8 cellular contexts compared by ENCODE assay signal in genomic region chr11:111379500-111380136, GRCh38. TPM values are rescaled to one million over a fixed set of nuclear protein-coding genes. Genes with fewer than 3 reads are reported as not detected.
DNase-seq lines count a peak whose midpoint lies in the region; ATAC-seq, FAIRE-seq and TF ChIP-seq lines count a peak whose summit lies in the region.

No MANE protein-coding gene starts in this region.

- no peak overlapping the region for H3K9ac ChIP-seq in HepG2 (ENCODE audit: insufficient read depth, low read depth, low read length)

- ATAC-seq in HepG2 (no peak; the same call in 2 of the 3 replicates), right lobe of liver (no peak), HG03097 (IDR thresholded peaks at IDR 0.05; ENCODE audit: low FRiP score, unreplicated experiment) (peak; percentile 31)
- no peak for ATAC-seq in activated T-cell treated with anti-CD3 and anti-CD28 coated beads, Interleukin-2, amount 50 U/mL, for 4 hours

- H3K27ac ChIP-seq in HepG2 (ENCODE audit: extremely low read length, insufficient read depth, low read length) (no peak overlapping the region), right lobe of liver (no peak overlapping the region), thyroid gland (peak overlapping the region; percentile 62 to 80 (median 79)), small intestine (ENCODE audit: low read depth in 1 of 2, low read length in 1 of 2) (peak overlapping the region in 1 of 2 donors; percentile 67)

- peaks cover 41% of the 10 kb centered on the region for H3K4me1 ChIP-seq in HepG2 (ENCODE audit: insufficient read depth, low read length)
- peaks cover 0 to 4% (median 0%) of the 10 kb centered on the region in 4 donors for H3K4me1 ChIP-seq in right lobe of liver
- peaks cover 13 to 21% of the 10 kb centered on the region in 2 donors for H3K4me1 ChIP-seq in thyroid gland
- no peaks in the 10 kb centered on the region for H3K4me1 ChIP-seq in small intestine (ENCODE audit: control insufficient read depth in 2 of 2, insufficient read depth in 1 of 2, low read depth in 1 of 2, low read length in 1 of 2)

- H3K27me3 Mint-ChIP-seq in activated T-cell treated with anti-CD3 and anti-CD28 coated beads, Interleukin-2, amount 50 U/mL, for 4 hours (ENCODE audit: low read depth): no peaks in the 10 kb centered on the region

- intact Hi-C loops in HepG2 (cut with micrococcal nuclease; ENCODE audit: unreplicated experiment): no loop called here
- intact Hi-C loops in right lobe of liver (cut with DNase I): no loop called here
- intact Hi-C loops in thyroid gland (cut with DNase I): no loop called here

- TF ChIP-seq RAD21 in HepG2 (CRISPR knock-in tag; IDR thresholded peaks at IDR 0.05): no peak

- peak overlapping the region; percentile 77 for H3K4me3 Mint-ChIP-seq in activated T-cell treated with anti-CD3 and anti-CD28 coated beads, Interleukin-2, amount 50 U/mL, for 4 hours

- BruUV-seq in HepG2 (replicated peaks; lab: Mats Ljungman, UMichigan): no TSS peak

- CTCF ChIA-PET in HepG2 (lab: Yijun Ruan, JAX; ENCODE audit: low intra/inter-chr PET ratio, low total read pairs): no interaction called here

- H3K4me1 Mint-ChIP-seq in activated T-cell treated with anti-CD3 and anti-CD28 coated beads, Interleukin-2, amount 50 U/mL, for 4 hours (ENCODE audit: low read depth): peaks cover 60% of the 10 kb centered on the region

- H3K79me2 ChIP-seq in HepG2 (ENCODE audit: insufficient read depth, low read length): no peaks in the 10 kb centered on the region

- TF ChIP-seq CTCF in HepG2 (CRISPR knock-in tag; IDR thresholded peaks at IDR 0.05) (no peak), right lobe of liver (IDR thresholded peaks at IDR 0.05) (no peak), thyroid gland (IDR thresholded peaks at IDR 0.05) (no peak), foreskin fibroblast (IDR thresholded peaks at IDR 0.05; ENCODE audit: low read depth, low read length) (no peak)

- H3K36me3 ChIP-seq in HepG2 (replicated peaks in 1 of 2; ENCODE audit: control insufficient read depth in 1 of 2, insufficient read depth in 2 of 2, low read length in 2 of 2) (no peaks in the 10 kb centered on the region), right lobe of liver (no peaks in the 10 kb centered on the region), thyroid gland (no peaks in the 10 kb centered on the region), small intestine (ENCODE audit: control insufficient read depth in 2 of 2, insufficient read depth in 2 of 2, low read length in 2 of 2) (no peaks in the 10 kb centered on the region)

- H3K4me2 ChIP-seq in HepG2 (ENCODE audit: low read depth, low read length): no peak overlapping the region

- no peaks in the 10 kb centered on the region for H4K20me1 ChIP-seq in HepG2 (ENCODE audit: insufficient read depth, low read length)

- H2AFZ ChIP-seq in HepG2 (ENCODE audit: low read length): no peak overlapping the region

- H3K9me3 ChIP-seq in HepG2 (ENCODE audit: low read length): no peaks in the 10 kb centered on the region
- H3K9me3 ChIP-seq in right lobe of liver: no peaks in the 10 kb centered on the region
- H3K9me3 ChIP-seq in thyroid gland: no peaks in the 10 kb centered on the region
- no peaks in the 10 kb centered on the region for H3K9me3 ChIP-seq in small intestine (ENCODE audit: control insufficient read depth, low read depth)

- H3K27me3 ChIP-seq in HepG2 (ENCODE audit: control insufficient read depth in 1 of 2, insufficient read depth in 2 of 2, low read length in 2 of 2): no peaks in the 10 kb centered on the region
- no peaks in the 10 kb centered on the region for H3K27me3 ChIP-seq in right lobe of liver
- no peaks in the 10 kb centered on the region for H3K27me3 ChIP-seq in thyroid gland
- no peaks in the 10 kb centered on the region for H3K27me3 ChIP-seq in small intestine (ENCODE audit: control insufficient read depth in 2 of 2, insufficient read depth in 2 of 2, low read length in 2 of 2)

- POLR2A ChIA-PET in HepG2 (lab: Yijun Ruan, JAX): no interaction called here

- in situ Hi-C loops in HepG2 (cut with HindIII; ENCODE audit: extremely low pct_ligation_motif_present, low pct_unique_long_range_greater_than_20kb): no loop called here

- TF ChIP-seq POLR2A in HepG2 (IDR thresholded peaks at IDR 0.05; ENCODE audit: insufficient read depth in 1 of 2, low read depth in 2 of 2, low read length in 2 of 2) (no peak), right lobe of liver (IDR thresholded peaks at IDR 0.05) (no peak), thyroid gland (IDR thresholded peaks at IDR 0.05) (no peak)

- H3K36me3 Mint-ChIP-seq in activated T-cell treated with anti-CD3 and anti-CD28 coated beads, Interleukin-2, amount 50 U/mL, for 4 hours (ENCODE audit: insufficient read depth): no peaks in the 10 kb centered on the region

- FAIRE-seq in HepG2 (lab: Jason Lieb, UNC) (no peak), small intestine (lab: Jason Lieb, UNC) (no peak)

- peaks cover 3% of the 10 kb centered on the region for H3K9me3 Mint-ChIP-seq in activated T-cell treated with anti-CD3 and anti-CD28 coated beads, Interleukin-2, amount 50 U/mL, for 4 hours

- DNase-seq in HepG2 (ENCODE audit: low spot score) (no peak), right lobe of liver (no peak), thyroid gland (peak; percentile 48 to 56), D341Med (ENCODE audit: low spot score) (no peak), foreskin fibroblast (no peak), small intestine (no peak)
- peak; percentile 51 for DNase-seq in activated T-cell treated with anti-CD3 and anti-CD28 coated beads, Interleukin-2, amount 50 U/mL, for 4 hours

- 90% methylated on average over 7 of the region's 17 CpGs for WGBS in HepG2 (ENCODE audit: low lambda C conversion rate)
- WGBS in right lobe of liver (ENCODE audit: insufficient coverage, low coverage, low lambda C conversion rate, missing lambda C conversion rate): 79% methylated on average over 9 of the region's 17 CpGs
- WGBS in thyroid gland, 2 donors: 75 to 93% methylated on average over 14 of the region's 17 CpGs
- 72 to 84% (median 79%) methylated on average over 17 of the region's 17 CpGs for WGBS in small intestine, 3 donors

- TF ChIP-seq EP300 in HepG2 (IDR thresholded peaks at IDR 0.05; ENCODE audit: low read depth in 2 of 2, low read length in 2 of 2): no peak
- TF ChIP-seq EP300 in HepG2 (CRISPR knock-in tag; IDR thresholded peaks at IDR 0.05; ENCODE audit: borderline replicate concordance): no peak

- H3K4me3 ChIP-seq in HepG2 (replicated peaks in 1 of 3; ENCODE audit: insufficient read depth in 1 of 3, low read depth in 2 of 3, low read length in 3 of 3): no peak overlapping the region
- no peak overlapping the region for H3K4me3 ChIP-seq in right lobe of liver
- no peak overlapping the region for H3K4me3 ChIP-seq in thyroid gland (replicated peaks in 1 of 3)
- H3K4me3 ChIP-seq in foreskin fibroblast (ENCODE audit: low read depth in 1 of 2, low read length in 2 of 2): no peak overlapping the region
- H3K4me3 ChIP-seq in small intestine (ENCODE audit: low read depth in 1 of 2, low read length in 2 of 2): peak overlapping the region in 1 of 2 donors; percentile 9

TF ChIP-seq in HepG2, 621 proteins besides CTCF, POLR2A, EP300 and RAD21 (continues in another document):
- no peak for TF ChIP-seq FOSL1 (CRISPR knock-in tag; IDR thresholded peaks at IDR 0.05; ENCODE audit: borderline replicate concordance)
- TF ChIP-seq, protein P1, sequence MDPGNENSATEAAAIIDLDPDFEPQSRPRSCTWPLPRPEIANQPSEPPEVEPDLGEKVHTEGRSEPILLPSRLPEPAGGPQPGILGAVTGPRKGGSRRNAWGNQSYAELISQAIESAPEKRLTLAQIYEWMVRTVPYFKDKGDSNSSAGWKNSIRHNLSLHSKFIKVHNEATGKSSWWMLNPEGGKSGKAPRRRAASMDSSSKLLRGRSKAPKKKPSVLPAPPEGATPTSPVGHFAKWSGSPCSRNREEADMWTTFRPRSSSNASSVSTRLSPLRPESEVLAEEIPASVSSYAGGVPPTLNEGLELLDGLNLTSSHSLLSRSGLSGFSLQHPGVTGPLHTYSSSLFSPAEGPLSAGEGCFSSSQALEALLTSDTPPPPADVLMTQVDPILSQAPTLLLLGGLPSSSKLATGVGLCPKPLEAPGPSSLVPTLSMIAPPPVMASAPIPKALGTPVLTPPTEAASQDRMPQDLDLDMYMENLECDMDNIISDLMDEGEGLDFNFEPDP (CRISPR knock-in tag; conservative IDR thresholded peaks at IDR 0.05): no peak

RNA-seq across cellular contexts. Expression of gene POU2AF1, which starts 0.5 kb away (rescaled TPM):
- total RNA-seq in HepG2 (2016; rRNA removed; fragmentation: Illumina TruSeq; extraction: Trizol) (1.8 and 1.9 TPM in 2 replicates), right lobe of liver (1 to 10 TPM in 2 of 6 experiments, under 1 TPM in 4; 0.06 to 2.4 (median 0.63) TPM), thyroid gland (under 1 TPM in 1 of 4 donors, not detected in 3; 0.54 TPM)
- total RNA-seq in HepG2 (2016; cell fraction: cytosol; rRNA removed; fragmentation: Illumina TruSeq; extraction: Trizol; ENCODE audit: low read depth): 0.40 and 0.53 TPM in 2 replicates
- total RNA-seq in HepG2 (2016; cell fraction: insoluble cytoplasmic fraction; rRNA removed; fragmentation: Illumina TruSeq; extraction: Trizol): 1.0 and 1.1 TPM in 2 replicates
- total RNA-seq in HepG2 (2016; cell fraction: membrane; rRNA removed; fragmentation: Illumina TruSeq; extraction: Trizol): 0.65 and 2.2 TPM in 2 replicates
- total RNA-seq in HepG2 (2016; cell fraction: nucleus; rRNA removed; fragmentation: Illumina TruSeq; extraction: Trizol): 0.81 and 1.8 TPM in 2 replicates
- polyA plus RNA-seq in HepG2 (2011; rRNA removed) (3.6 and 5.3 TPM in 2 replicates), small intestine (1 to 10 TPM; 1.1 to 9.2 (median 5.6) TPM)
- 3.0 and 3.2 TPM in 2 replicates for polyA plus RNA-seq in HepG2 (2011; cell fraction: cytosol; rRNA removed)
- 8.2 and 10.5 TPM in 2 replicates for polyA plus RNA-seq in HepG2 (2011; cell fraction: nucleus; rRNA removed)
- 4.9 and 6.1 TPM in 2 replicates for polyA plus RNA-seq in HepG2 (2012)
- polyA plus RNA-seq in HepG2 (2016; cell fraction: cytosol; fragmentation: Illumina TruSeq; extraction: Trizol; ENCODE audit: low read depth): 0.52 and 0.81 TPM in 2 replicates
- 2.3 and 2.6 TPM in 2 replicates for polyA plus RNA-seq in HepG2 (2016; cell fraction: insoluble cytoplasmic fraction; fragmentation: Illumina TruSeq; extraction: Trizol; ENCODE audit: low read depth)
- 1.4 TPM in 2 replicates for polyA plus RNA-seq in HepG2 (2016; cell fraction: membrane; fragmentation: Illumina TruSeq; extraction: Trizol; ENCODE audit: low read depth)
- polyA plus RNA-seq in HepG2 (2016; cell fraction: nucleus; fragmentation: Illumina TruSeq; extraction: Trizol; ENCODE audit: insufficient read depth, low read depth): 3.4 and 4.0 TPM in 2 replicates
- polyA minus RNA-seq in HepG2 (2011; rRNA and poly(A)+ RNA removed; ENCODE audit: low replicate concordance): 0.28 and 3.3 TPM in 2 replicates
- polyA minus RNA-seq in HepG2 (2011; cell fraction: cytosol; rRNA and poly(A)+ RNA removed): 3.1 and 3.6 TPM in 2 replicates
- polyA minus RNA-seq in HepG2 (2011; cell fraction: nucleus; rRNA and poly(A)+ RNA removed): 4.1 and 5.3 TPM in 2 replicates
- 10 to 100 TPM in 1 of 3 donors, 1 to 10 TPM in 2; 4.3 to 10.8 (median 7.5) TPM for total RNA-seq in activated T-cell treated with anti-CD3 and anti-CD28 coated beads, Interleukin-2, amount 50 U/mL, for 4 hours

Comparison
In these comparisons a context has a peak if more than half of its experiments do, and no peak if none do; other contexts are left out.
1. DNase-seq: peak in activated T-cell treated with anti-CD3 and anti-CD28 coated beads, Interleukin-2, amount 50 U/mL, for 4 hours (single experiment) and thyroid gland (2 of 2); none in HepG2 (single experiment), right lobe of liver (0 of 3), D341Med (single experiment), foreskin fibroblast (0 of 2) and small intestine (single experiment).
2. H3K27ac ChIP-seq: peak in thyroid gland (3 of 3); none in HepG2 (single experiment) and right lobe of liver (0 of 3).